ENCODE assay signal across 22 cellular contexts in genomic region chr1:119314001-119314796, GRCh38. TPM values are rescaled to one million over a fixed set of nuclear protein-coding genes. Genes with fewer than 3 reads are reported as not detected.
DNase-seq lines count a peak whose midpoint lies in the region; ATAC-seq and TF ChIP-seq lines count a peak whose summit lies in the region.
"Had no signal": no experiment of that assay in that cellular context is flagged by ENCODE, and none has a peak within 500 bp of the region (broad histone marks: within the 10 kb centered on the region; RNA-seq: fewer than 3 reads in every experiment).

No MANE protein-coding gene starts in this region.

- no peak overlapping the region for H3K27ac ChIP-seq in left ventricle myocardium inferior (replicated peaks)
- H3K27ac ChIP-seq in epithelial cell of prostate, result peak overlapping the region; percentile 1

- no peaks in the 10 kb centered on the region for H3K4me1 ChIP-seq in left ventricle myocardium inferior

- H3K4me3 ChIP-seq in left ventricle myocardium inferior, result no peak overlapping the region
- H3K4me3 ChIP-seq: MG63 had no signal

- intact Hi-C loops in Right ventricle myocardium inferior (cut with DNase I) (no loop called here), left ventricle myocardium inferior (cut with micrococcal nuclease) (no loop called here)

- peaks cover 5% of the 10 kb centered on the region for H3K27me3 ChIP-seq in left ventricle myocardium inferior (ENCODE audit: low read depth)
- H3K27me3 ChIP-seq: MG63 had no signal

- H3K9me3 ChIP-seq in left ventricle myocardium inferior (replicated peaks), result no peaks in the 10 kb centered on the region
- H3K9me3 ChIP-seq: MG63 had no signal

- H3K36me3 ChIP-seq in left ventricle myocardium inferior, result no peaks in the 10 kb centered on the region
- H3K36me3 ChIP-seq: MG63 had no signal

- DNase-seq in Right ventricle myocardium inferior (ENCODE audit: missing footprints), result no peak
- no peak for DNase-seq in left ventricle myocardium inferior
- no peak for DNase-seq in epithelial cell of prostate (ENCODE audit: low read depth, low spot score)
- no peak for DNase-seq in left lobe of liver (ENCODE audit: low spot score)
- DNase-seq in A172 (ENCODE audit: low spot score), result no peak
- DNase-seq in iPS-NIHi11 (ENCODE audit: low spot score), result no peak
- DNase-seq in SIG-M5 (lab: John Stamatoyannopoulos, UW), result no peak
- DNase-seq: 8988T, Calu3, DMS79 treated with DMSO at 0.1 percent for 48 hours, KBM-7, MG63, NCI-H1105 treated with DMSO at 0.1 percent for 48 hours, NCI-H146, NCI-H1930, NCI-H2107, NCI-H446, NCI-H524 treated with DMSO at 0.1 percent for 48 hours, NCI-H774, RPMI8226, SHP77 had no signal

- TF ChIP-seq CTCF in left ventricle myocardium inferior (IDR thresholded peaks at IDR 0.05; ENCODE audit: borderline replicate concordance), result no peak

- peak; percentile 16 for ATAC-seq in Right ventricle myocardium inferior
- peak; percentile 74 for ATAC-seq in left lobe of liver

RNA-seq across cellular contexts. Expression of gene HAO2, which starts 54.4 kb away (rescaled TPM):
- total RNA-seq in Right ventricle myocardium inferior (not detected), left ventricle myocardium inferior (not detected), left lobe of liver (206 TPM)
- not detected in 2 replicates for total RNA-seq in A172 (2014; rRNA removed; shearing (Covaris generic))
- total RNA-seq: Calu3, LHCN-M2 had no signal

Comparison
In these comparisons a context has a peak if more than half of its experiments do, and no peak if none do; other contexts are left out.
1. RNA of gene HAO2, which starts 54.4 kb away (total RNA-seq): 206 TPM in left lobe of liver (single experiment); not detected in Right ventricle myocardium inferior (single experiment), not detected in left ventricle myocardium inferior (single experiment) and not detected in A172; every median in the first group is over 100 times any median in the second.